Comparison of ENCODE assay signal across 8 cellular contexts in the genomic region with DNA sequence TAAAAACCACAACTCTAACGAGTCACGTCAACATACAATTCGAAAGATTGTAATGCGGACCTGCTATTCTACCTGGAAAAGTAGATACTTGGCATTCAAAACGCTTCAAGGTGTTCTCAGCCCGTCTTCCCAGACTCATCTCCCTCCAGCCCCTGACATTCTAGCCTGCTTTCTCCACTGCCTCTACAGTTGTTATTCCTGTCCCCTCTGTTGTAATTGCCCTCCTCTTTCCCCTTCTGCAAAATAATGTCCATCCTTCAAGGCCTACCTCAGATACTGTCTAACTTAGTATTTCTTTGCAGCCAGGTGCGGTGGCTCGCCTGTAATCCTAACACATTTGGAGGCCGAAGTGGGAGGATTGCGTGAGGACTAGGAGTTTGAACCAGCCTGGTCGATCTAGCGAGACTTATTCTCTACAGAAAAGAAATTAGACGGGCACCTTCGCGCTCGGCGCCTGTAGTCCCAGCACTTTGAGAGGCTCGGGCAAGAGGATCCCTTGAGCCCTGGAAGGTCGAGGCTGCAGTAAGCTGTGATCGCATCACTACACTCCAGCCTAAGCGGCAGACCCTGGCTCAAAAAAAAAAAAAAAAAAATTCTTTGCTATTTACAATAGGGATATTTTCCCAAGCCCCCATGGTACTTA. TPM values are rescaled to one million over a fixed set of nuclear protein-coding genes. Genes with fewer than 3 reads are reported as not detected.
DNase-seq lines count a peak whose midpoint lies in the region; ATAC-seq, FAIRE-seq and TF ChIP-seq lines count a peak whose summit lies in the region.

No MANE protein-coding gene starts in this region.

- peak overlapping the region; percentile 79 for H3K4me2 ChIP-seq in Loucy (ENCODE audit: low read depth, low read length, poor library complexity, severe bottlenecking)

- peaks cover 25% of the 10 kb centered on the region for H3K4me1 ChIP-seq in Loucy (ENCODE audit: insufficient read depth, low read length, poor library complexity, severe bottlenecking)

- H3K27me3 Mint-ChIP-seq in CD4-positive, alpha-beta T cell: no peaks in the 10 kb centered on the region
- H3K27me3 Mint-ChIP-seq in natural killer cell treated with Interleukin-12 subunit alpha and Interleukin-12 subunit beta and Interleukin-15 and Interleukin-18, amount 100 ng/mL, for 72 hours: no peaks in the 10 kb centered on the region

- H3K36me3 Mint-ChIP-seq in CD4-positive, alpha-beta T cell (ENCODE audit: low read depth): peaks cover 27% of the 10 kb centered on the region
- H3K36me3 Mint-ChIP-seq in natural killer cell treated with Interleukin-12 subunit alpha and Interleukin-12 subunit beta and Interleukin-15 and Interleukin-18, amount 100 ng/mL, for 72 hours: peaks cover 7% of the 10 kb centered on the region

- H4K20me1 ChIP-seq in Loucy (ENCODE audit: insufficient read depth, low read length, poor library complexity, severe bottlenecking): no peaks in the 10 kb centered on the region

- H3K9me3 Mint-ChIP-seq in CD4-positive, alpha-beta T cell: no peaks in the 10 kb centered on the region
- H3K9me3 Mint-ChIP-seq in natural killer cell treated with Interleukin-12 subunit alpha and Interleukin-12 subunit beta and Interleukin-15 and Interleukin-18, amount 100 ng/mL, for 72 hours: no peaks in the 10 kb centered on the region

- CTCF ChIA-PET in CD4-positive, alpha-beta T cell (lab: Charles Lee): interaction anchor here (0.7 to 1.3 kb wide), 7 partner anchors 11 to 255 kb away, joined by 3 to 4 read pairs (median 3); no protein-coding TSS in a partner anchor

- H3K4me1 Mint-ChIP-seq in CD4-positive, alpha-beta T cell (ENCODE audit: low read depth): peaks cover 26% of the 10 kb centered on the region
- H3K4me1 Mint-ChIP-seq in natural killer cell treated with Interleukin-12 subunit alpha and Interleukin-12 subunit beta and Interleukin-15 and Interleukin-18, amount 100 ng/mL, for 72 hours (ENCODE audit: low read depth in 2 of 2): peaks cover 16 to 17% of the 10 kb centered on the region in 2 donors

- no peak for FAIRE-seq in frontal cortex (lab: Jason Lieb, UNC)

- TF ChIP-seq CTCF in CD4-positive, alpha-beta T cell (IDR thresholded peaks at IDR 0.05): no peak
- TF ChIP-seq CTCF in Loucy (conservative IDR thresholded peaks at IDR 0.05; ENCODE audit: low read length) (no peak), dorsolateral prefrontal cortex (IDR thresholded peaks at IDR 0.05 in 54 of 56, conservative IDR thresholded peaks at IDR 0.05 in 2 of 56; ENCODE audit: low read depth in 1 of 56, partially characterized antibody in 56 of 56) (no peak)

- H3K79me2 ChIP-seq in Loucy (ENCODE audit: insufficient read depth, low read length): peaks cover 47% of the 10 kb centered on the region

- no peak for ATAC-seq in CD4-positive, alpha-beta T cell (ENCODE audit: poor library complexity)
- no peak for ATAC-seq in natural killer cell treated with Interleukin-12 subunit alpha and Interleukin-12 subunit beta and Interleukin-15 and Interleukin-18, amount 100 ng/mL, for 72 hours
- no peak for ATAC-seq in GM21381 (IDR thresholded peaks at IDR 0.05; ENCODE audit: unreplicated experiment)

- no peaks in the 10 kb centered on the region; the same call in 1 of the 2 replicates for H3K36me3 ChIP-seq in Loucy (ENCODE audit: insufficient read depth, low read length)

- H3K9ac ChIP-seq in Loucy (ENCODE audit: low read depth, low read length, poor library complexity, severe bottlenecking): peak overlapping the region; percentile 82

- intact Hi-C loops in CD4-positive, alpha-beta T cell (cut with DNase I, micrococcal nuclease): loop anchor here (1.0 to 10.0 kb wide), 6 partner anchors 33 to 167 kb away; a partner anchor contains a TSS
- intact Hi-C loops in dorsolateral prefrontal cortex (cut with DNase I): loop anchor here in 1 of 2 donors (1.0 to 10.0 kb wide), 3 partner anchors 34 to 253 kb away; a partner anchor contains a TSS

- peak overlapping the region; percentile 82 for H3K27ac ChIP-seq in CD4-positive, alpha-beta T cell (ENCODE audit: low read depth, low read length)
- peak overlapping the region in 58 of 59 donors; percentile 2 to 97 (median 87) for H3K27ac ChIP-seq in dorsolateral prefrontal cortex

- no peaks in the 10 kb centered on the region for H3K27me3 ChIP-seq in CD4-positive, alpha-beta T cell (ENCODE audit: control insufficient read depth, insufficient read depth, low read length)
- no peaks in the 10 kb centered on the region for H3K27me3 ChIP-seq in Loucy (ENCODE audit: insufficient read depth, low read length, poor library complexity, severe bottlenecking)
- no peaks in the 10 kb centered on the region for H3K27me3 ChIP-seq in dorsolateral prefrontal cortex

- H3K27ac Mint-ChIP-seq in CD4-positive, alpha-beta T cell: peak overlapping the region; percentile 97
- peak overlapping the region; percentile 93 to 97 for H3K27ac Mint-ChIP-seq in natural killer cell treated with Interleukin-12 subunit alpha and Interleukin-12 subunit beta and Interleukin-15 and Interleukin-18, amount 100 ng/mL, for 72 hours

- peak overlapping the region; percentile 98 for H2AFZ ChIP-seq in Loucy (ENCODE audit: low read length)

- POLR2A ChIA-PET in CD4-positive, alpha-beta T cell (lab: Charles Lee): interaction anchor here (0.6 to 2.1 kb wide), 29 partner anchors 10 to 1633 kb away, joined by 3 to 67 read pairs (median 6); a partner anchor contains a TSS

- H3K4me3 ChIP-seq in Loucy (ENCODE audit: low read length, poor library complexity, severe bottlenecking) (peak overlapping the region; percentile 88), dorsolateral prefrontal cortex (peak overlapping the region; percentile 62 to 98 (median 83))

- H3K9me3 ChIP-seq in CD4-positive, alpha-beta T cell (ENCODE audit: control insufficient read depth, low read length): no peaks in the 10 kb centered on the region
- H3K9me3 ChIP-seq in Loucy (ENCODE audit: insufficient read depth, low read depth, low read length): no peaks in the 10 kb centered on the region

- no peaks in the 10 kb centered on the region for H3K9me2 ChIP-seq in Loucy (replicated peaks; ENCODE audit: low read depth, low read length)

- DNase-seq in CD4-positive, alpha-beta T cell: no peak
- DNase-seq in dorsolateral prefrontal cortex (no peak), AG08396 (ENCODE audit: low spot score) (no peak), frontal cortex (ENCODE audit: low spot score in 2 of 2) (no peak)
- no peak for DNase-seq in natural killer cell treated with Interleukin-12 subunit alpha and Interleukin-12 subunit beta and Interleukin-15 and Interleukin-18, amount 100 ng/mL, for 72 hours (ENCODE audit: low spot score)
- no peak for DNase-seq in activated effector memory CD4-positive, alpha-beta T cell treated with Interleukin-2 at 50 U/mL for 16 hours

- H3K4me3 Mint-ChIP-seq in CD4-positive, alpha-beta T cell: peak overlapping the region; percentile 95
- peak overlapping the region; percentile 92 for H3K4me3 Mint-ChIP-seq in natural killer cell treated with Interleukin-12 subunit alpha and Interleukin-12 subunit beta and Interleukin-15 and Interleukin-18, amount 100 ng/mL, for 72 hours

- H3F3A ChIP-seq in Loucy (ENCODE audit: low read depth): no peaks in the 10 kb centered on the region

RNA-seq across cellular contexts. Expression of a gene that starts 0.8 kb away (rescaled TPM):
- total RNA-seq in CD4-positive, alpha-beta T cell: 100 to 1,000 TPM; 195 to 218 TPM
- 10 to 100 TPM; 32.7 to 73.0 (median 56.5) TPM for total RNA-seq in dorsolateral prefrontal cortex
- 100 to 1,000 TPM; 104 to 132 TPM for total RNA-seq in natural killer cell treated with Interleukin-12 subunit alpha and Interleukin-12 subunit beta and Interleukin-15 and Interleukin-18, amount 100 ng/mL, for 72 hours
- total RNA-seq in frontal cortex: 58.7 TPM

RNA-seq across cellular contexts. Expression of a gene that starts 33.2 kb away (rescaled TPM):
- 100 to 1,000 TPM; 129 to 133 TPM for total RNA-seq in CD4-positive, alpha-beta T cell
- total RNA-seq in dorsolateral prefrontal cortex (100 to 1,000 TPM in 119 of 120 experiments, 10 to 100 TPM in 1; 96.2 to 291 (median 209) TPM), frontal cortex (205 TPM)
- 10 to 100 TPM; 85.7 to 89.6 TPM for total RNA-seq in natural killer cell treated with Interleukin-12 subunit alpha and Interleukin-12 subunit beta and Interleukin-15 and Interleukin-18, amount 100 ng/mL, for 72 hours
